In the genomic region with DNA sequence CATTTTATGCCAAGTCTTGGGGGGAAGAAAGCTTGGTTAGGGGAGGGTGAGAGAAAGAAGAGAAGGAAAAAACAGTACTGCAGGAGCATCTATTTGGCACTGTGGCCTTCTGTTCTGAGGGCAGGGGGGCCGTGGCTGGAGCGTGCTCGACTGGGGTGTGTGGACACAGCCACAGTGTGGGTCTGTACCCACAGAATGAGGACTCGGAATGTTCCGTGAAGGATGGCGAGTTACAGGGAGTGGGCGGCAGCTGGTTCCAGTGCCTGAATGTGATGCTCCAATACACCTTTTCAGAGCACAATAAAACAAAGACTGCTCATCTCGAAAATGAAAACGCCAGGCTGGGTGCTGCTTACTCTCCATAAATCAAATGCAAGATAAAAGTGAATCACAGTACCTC, we compare ENCODE assay signal across 2 cellular contexts.
TF ChIP-seq lines count a peak whose summit lies in the region.

No MANE protein-coding gene starts in this region.

TF ChIP-seq in IMR-90, 13 proteins besides CTCF, POLR2A, EP300 and RAD21:
- TF ChIP-seq MAZ (IDR thresholded peaks at IDR 0.05; ENCODE audit: borderline replicate concordance, low read depth, low read length) (no peak), CEBPB (IDR thresholded peaks at IDR 0.05; ENCODE audit: low read depth, low read length) (no peak), USF2 (IDR thresholded peaks at IDR 0.05; ENCODE audit: low read depth, low read length) (no peak), FOS (IDR thresholded peaks at IDR 0.05; ENCODE audit: low read depth, low read length) (no peak), SMC3 (IDR thresholded peaks at IDR 0.05; ENCODE audit: low read depth, low read length) (no peak), MXI1 (IDR thresholded peaks at IDR 0.05; ENCODE audit: borderline replicate concordance, low read depth, low read length) (no peak), BHLHE40 (IDR thresholded peaks at IDR 0.05; ENCODE audit: low read depth, low read length) (no peak), CHD1 (IDR thresholded peaks at IDR 0.05; ENCODE audit: low read depth, low read length) (no peak), NFE2L2 (IDR thresholded peaks at IDR 0.05; ENCODE audit: low read depth, low read length) (no peak), RFX5 (IDR thresholded peaks at IDR 0.05; ENCODE audit: low read depth, low read length) (no peak), RCOR1 (IDR thresholded peaks at IDR 0.05; ENCODE audit: insufficient replicate concordance, low read length) (no peak), ELK1 (IDR thresholded peaks at IDR 0.05; ENCODE audit: borderline replicate concordance, low read depth, low read length) (no peak), MAFK (IDR thresholded peaks at IDR 0.05; ENCODE audit: low read depth, low read length) (no peak)

TF ChIP-seq in GM12878, 131 proteins besides CTCF, POLR2A, EP300 and RAD21:
- TF ChIP-seq PAX5 (IDR thresholded peaks at IDR 0.05; ENCODE audit: borderline replicate concordance, low read depth, low read length) = no peak; the same call in 1 of the 2 replicates
- TF ChIP-seq, protein P1, sequence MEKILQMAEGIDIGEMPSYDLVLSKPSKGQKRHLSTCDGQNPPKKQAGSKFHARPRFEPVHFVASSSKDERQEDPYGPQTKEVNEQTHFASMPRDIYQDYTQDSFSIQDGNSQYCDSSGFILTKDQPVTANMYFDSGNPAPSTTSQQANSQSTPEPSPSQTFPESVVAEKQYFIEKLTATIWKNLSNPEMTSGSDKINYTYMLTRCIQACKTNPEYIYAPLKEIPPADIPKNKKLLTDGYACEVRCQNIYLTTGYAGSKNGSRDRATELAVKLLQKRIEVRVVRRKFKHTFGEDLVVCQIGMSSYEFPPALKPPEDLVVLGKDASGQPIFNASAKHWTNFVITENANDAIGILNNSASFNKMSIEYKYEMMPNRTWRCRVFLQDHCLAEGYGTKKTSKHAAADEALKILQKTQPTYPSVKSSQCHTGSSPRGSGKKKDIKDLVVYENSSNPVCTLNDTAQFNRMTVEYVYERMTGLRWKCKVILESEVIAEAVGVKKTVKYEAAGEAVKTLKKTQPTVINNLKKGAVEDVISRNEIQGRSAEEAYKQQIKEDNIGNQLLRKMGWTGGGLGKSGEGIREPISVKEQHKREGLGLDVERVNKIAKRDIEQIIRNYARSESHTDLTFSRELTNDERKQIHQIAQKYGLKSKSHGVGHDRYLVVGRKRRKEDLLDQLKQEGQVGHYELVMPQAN (conservative IDR thresholded peaks at IDR 0.05) = no peak
- no peak for TF ChIP-seq NRF1 (conservative IDR thresholded peaks at IDR 0.05; ENCODE audit: low read depth, low read length)
- no peak for TF ChIP-seq SREBF1 (IDR thresholded peaks at IDR 0.05; ENCODE audit: low read length)
- no peak for TF ChIP-seq CHD4 (IDR thresholded peaks at IDR 0.05)
- TF ChIP-seq CHD2 (IDR thresholded peaks at IDR 0.05; ENCODE audit: borderline replicate concordance, low read depth, low read length) = no peak
- no peak for TF ChIP-seq NFYA (IDR thresholded peaks at IDR 0.05; ENCODE audit: borderline replicate concordance, low read depth, low read length)
- TF ChIP-seq SIN3A (IDR thresholded peaks at IDR 0.05; ENCODE audit: low read depth, low read length) = no peak
- TF ChIP-seq, protein P2, sequence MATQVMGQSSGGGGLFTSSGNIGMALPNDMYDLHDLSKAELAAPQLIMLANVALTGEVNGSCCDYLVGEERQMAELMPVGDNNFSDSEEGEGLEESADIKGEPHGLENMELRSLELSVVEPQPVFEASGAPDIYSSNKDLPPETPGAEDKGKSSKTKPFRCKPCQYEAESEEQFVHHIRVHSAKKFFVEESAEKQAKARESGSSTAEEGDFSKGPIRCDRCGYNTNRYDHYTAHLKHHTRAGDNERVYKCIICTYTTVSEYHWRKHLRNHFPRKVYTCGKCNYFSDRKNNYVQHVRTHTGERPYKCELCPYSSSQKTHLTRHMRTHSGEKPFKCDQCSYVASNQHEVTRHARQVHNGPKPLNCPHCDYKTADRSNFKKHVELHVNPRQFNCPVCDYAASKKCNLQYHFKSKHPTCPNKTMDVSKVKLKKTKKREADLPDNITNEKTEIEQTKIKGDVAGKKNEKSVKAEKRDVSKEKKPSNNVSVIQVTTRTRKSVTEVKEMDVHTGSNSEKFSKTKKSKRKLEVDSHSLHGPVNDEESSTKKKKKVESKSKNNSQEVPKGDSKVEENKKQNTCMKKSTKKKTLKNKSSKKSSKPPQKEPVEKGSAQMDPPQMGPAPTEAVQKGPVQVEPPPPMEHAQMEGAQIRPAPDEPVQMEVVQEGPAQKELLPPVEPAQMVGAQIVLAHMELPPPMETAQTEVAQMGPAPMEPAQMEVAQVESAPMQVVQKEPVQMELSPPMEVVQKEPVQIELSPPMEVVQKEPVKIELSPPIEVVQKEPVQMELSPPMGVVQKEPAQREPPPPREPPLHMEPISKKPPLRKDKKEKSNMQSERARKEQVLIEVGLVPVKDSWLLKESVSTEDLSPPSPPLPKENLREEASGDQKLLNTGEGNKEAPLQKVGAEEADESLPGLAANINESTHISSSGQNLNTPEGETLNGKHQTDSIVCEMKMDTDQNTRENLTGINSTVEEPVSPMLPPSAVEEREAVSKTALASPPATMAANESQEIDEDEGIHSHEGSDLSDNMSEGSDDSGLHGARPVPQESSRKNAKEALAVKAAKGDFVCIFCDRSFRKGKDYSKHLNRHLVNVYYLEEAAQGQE (IDR thresholded peaks at IDR 0.05; ENCODE audit: low read depth, low read length) = no peak
- no peak for TF ChIP-seq ZNF274 (IDR thresholded peaks at IDR 0.05; ENCODE audit: insufficient read depth, insufficient read length)
- TF ChIP-seq GATAD2B (conservative IDR thresholded peaks at IDR 0.05; ENCODE audit: low read depth) = no peak
- no peak for TF ChIP-seq MXI1 (IDR thresholded peaks at IDR 0.05; ENCODE audit: low read depth, low read length)
- TF ChIP-seq ZNF687 (IDR thresholded peaks at IDR 0.05) = no peak
- TF ChIP-seq RELA (IDR thresholded peaks at IDR 0.05; ENCODE audit: borderline replicate concordance, partially characterized antibody) = no peak
- no peak for TF ChIP-seq RBBP5 (conservative IDR thresholded peaks at IDR 0.05)
